9 cellular contexts compared by ENCODE assay signal in the genomic region with DNA sequence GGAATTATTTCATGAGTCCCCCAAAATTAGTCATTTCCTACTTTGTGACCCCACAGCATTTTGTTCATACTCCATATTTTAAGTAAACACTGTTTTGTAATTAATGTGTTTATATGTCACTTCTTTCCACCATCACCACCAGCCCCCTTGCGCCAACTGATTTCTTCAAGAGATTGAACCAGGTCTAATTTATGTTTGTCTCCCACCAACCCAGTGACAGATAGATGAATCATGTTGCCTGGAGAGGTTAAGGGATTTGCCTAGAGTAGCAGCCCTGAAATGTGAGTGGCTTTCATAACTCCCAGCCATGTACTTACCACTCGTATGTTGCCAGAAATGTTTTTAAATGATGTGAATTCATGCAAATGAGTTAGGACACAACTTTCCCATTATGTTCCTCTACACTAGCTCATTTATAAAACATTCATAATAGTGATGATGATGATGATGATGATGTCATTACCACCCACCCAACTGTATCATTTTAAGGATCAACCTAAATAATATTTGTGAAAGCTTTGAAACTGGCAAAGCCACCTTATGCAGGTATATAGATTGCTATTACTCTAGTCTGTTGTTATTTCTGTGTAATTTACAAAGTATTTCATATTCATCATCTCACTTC.
DNase-seq lines count a peak whose midpoint lies in the region; ATAC-seq, FAIRE-seq and TF ChIP-seq lines count a peak whose summit lies in the region.
"Had no signal": no experiment of that assay in that cellular context is flagged by ENCODE, and none has a peak within 500 bp of the region (broad histone marks: within the 10 kb centered on the region; RNA-seq: fewer than 3 reads in every experiment).

No MANE protein-coding gene starts in this region.

- ATAC-seq in body of pancreas, result no peak

- FAIRE-seq in H54 (lab: Jason Lieb, UNC), result peak; percentile 72

- no peaks in the 10 kb centered on the region for H3K36me3 ChIP-seq in body of pancreas (replicated peaks in 1 of 2; ENCODE audit: insufficient read depth in 1 of 2, low read depth in 2 of 2)

- peak; percentile 31 for DNase-seq in AG08395 (ENCODE audit: low spot score)
- no peak for DNase-seq in H54 (ENCODE audit: insufficient read length, low spot score)
- no peak for DNase-seq in activated T-helper 1 cell treated with anti-CD3 and anti-CD28 coated beads, Interleukin-12 subunit alpha, Interleukin-12 subunit beta, Interleukin-2, Interleukin-4 antibody, amounts not matched to agents 30 ng/mL and 10 ng/mL and 1 ng/mL, durations not matched to agents 14 hours and 24 hours and 36 hours (ENCODE audit: low spot score)
- DNase-seq in iris pigment epithelial cell (ENCODE audit: low read depth), result peak; percentile 97
- no peak for DNase-seq in NCI-H510A (lab: John Stamatoyannopoulos, UW)
- no peak for DNase-seq in SIG-M5 treated with dmso at 0.1 percent for 504 hours (lab: John Stamatoyannopoulos, UW; ENCODE audit: unreplicated experiment)
- DNase-seq in body of pancreas, result no peak
- no peak for DNase-seq in LoVo (ENCODE audit: low spot score)

- 93 to 97% methylated on average over 2 of the region's 2 CpGs for WGBS in body of pancreas, 2 donors

- peaks cover 19% of the 10 kb centered on the region for H3K4me1 ChIP-seq in body of pancreas

- no peak overlapping the region for H3K4me3 Mint-ChIP-seq in activated T-helper 1 cell treated with anti-CD3 and anti-CD28 coated beads, Interleukin-12 subunit alpha, Interleukin-12 subunit beta, Interleukin-2, Interleukin-4 antibody, amounts not matched to agents 30 ng/mL and 10 ng/mL and 1 ng/mL, durations not matched to agents 14 hours and 24 hours and 36 hours

- H3K9me3 ChIP-seq in body of pancreas, result no peaks in the 10 kb centered on the region

- H3K27ac Mint-ChIP-seq in activated T-helper 1 cell treated with anti-CD3 and anti-CD28 coated beads, Interleukin-12 subunit alpha, Interleukin-12 subunit beta, Interleukin-2, Interleukin-4 antibody, amounts not matched to agents 30 ng/mL and 10 ng/mL and 1 ng/mL, durations not matched to agents 14 hours and 24 hours and 36 hours, result peak overlapping the region; percentile 13

- H3K27ac ChIP-seq in body of pancreas, result peak overlapping the region in 1 of 4 donors; percentile 64
- H3K27ac ChIP-seq: HL-60 had no signal

- peaks cover 59% of the 10 kb centered on the region for H3K4me1 Mint-ChIP-seq in activated T-helper 1 cell treated with anti-CD3 and anti-CD28 coated beads, Interleukin-12 subunit alpha, Interleukin-12 subunit beta, Interleukin-2, Interleukin-4 antibody, amounts not matched to agents 30 ng/mL and 10 ng/mL and 1 ng/mL, durations not matched to agents 14 hours and 24 hours and 36 hours (ENCODE audit: low read depth)

- intact Hi-C loops in activated T-helper 1 cell treated with anti-CD3 and anti-CD28 coated beads, Interleukin-12 subunit alpha, Interleukin-12 subunit beta, Interleukin-2, Interleukin-4 antibody, amounts not matched to agents 30 ng/mL and 10 ng/mL and 1 ng/mL, durations not matched to agents 14 hours and 24 hours and 36 hours (cut with micrococcal nuclease), result loop anchor here (2.0 kb wide), 1 partner anchor 65 kb away; no protein-coding TSS in a partner anchor
- intact Hi-C loops in body of pancreas (cut with DNase I), result no loop called here

- no peak overlapping the region for H3K4me3 ChIP-seq in body of pancreas

- no peak for TF ChIP-seq CTCF in body of pancreas (IDR thresholded peaks at IDR 0.05)

- H3K9me3 Mint-ChIP-seq in activated T-helper 1 cell treated with anti-CD3 and anti-CD28 coated beads, Interleukin-12 subunit alpha, Interleukin-12 subunit beta, Interleukin-2, Interleukin-4 antibody, amounts not matched to agents 30 ng/mL and 10 ng/mL and 1 ng/mL, durations not matched to agents 14 hours and 24 hours and 36 hours, result no peaks in the 10 kb centered on the region

- H3K36me3 Mint-ChIP-seq in activated T-helper 1 cell treated with anti-CD3 and anti-CD28 coated beads, Interleukin-12 subunit alpha, Interleukin-12 subunit beta, Interleukin-2, Interleukin-4 antibody, amounts not matched to agents 30 ng/mL and 10 ng/mL and 1 ng/mL, durations not matched to agents 14 hours and 24 hours and 36 hours (ENCODE audit: low read depth), result peaks cover 13% of the 10 kb centered on the region

- H3K27me3 ChIP-seq in body of pancreas, result no peaks in the 10 kb centered on the region

- TF ChIP-seq POLR2A in H54 (IDR thresholded peaks at IDR 0.05; ENCODE audit: low read depth, low read length) (no peak), body of pancreas (IDR thresholded peaks at IDR 0.05) (no peak)

- no peaks in the 10 kb centered on the region for H3K27me3 Mint-ChIP-seq in activated T-helper 1 cell treated with anti-CD3 and anti-CD28 coated beads, Interleukin-12 subunit alpha, Interleukin-12 subunit beta, Interleukin-2, Interleukin-4 antibody, amounts not matched to agents 30 ng/mL and 10 ng/mL and 1 ng/mL, durations not matched to agents 14 hours and 24 hours and 36 hours (ENCODE audit: insufficient read depth)

Comparison
In these comparisons a context has a peak if more than half of its experiments do, and no peak if none do; other contexts are left out.
1. DNase-seq: peak in AG08395 (single experiment) and iris pigment epithelial cell (single experiment); none in H54 (single experiment), activated T-helper 1 cell treated with anti-CD3 and anti-CD28 coated beads, Interleukin-12 subunit alpha, Interleukin-12 subunit beta, Interleukin-2, Interleukin-4 antibody, amounts not matched to agents 30 ng/mL and 10 ng/mL and 1 ng/mL, durations not matched to agents 14 hours and 24 hours and 36 hours (single experiment), NCI-H510A (single experiment), SIG-M5 treated with dmso at 0.1 percent for 504 hours (single experiment), body of pancreas (0 of 4) and LoVo (single experiment).